In genomic region chr5:139980765-139981164, GRCh38 we compare ENCODE assay signal across 2 cellular contexts.
A peak's percentile ranks its signal among the peaks of the same experiment; 100 is the strongest.
TF ChIP-seq lines count a peak whose summit lies in the region.

No MANE protein-coding gene starts in this region.

TF ChIP-seq in HEK293, 187 proteins besides CTCF, POLR2A, EP300 and RAD21 (continued from another document):
- TF ChIP-seq ZBTB10 (tag by site-specific recombination; IDR thresholded peaks at IDR 0.05): no peak
- peak; percentile 50; the same call in 1 of the 2 replicates for TF ChIP-seq OSR2 (tag by site-specific recombination; IDR thresholded peaks at IDR 0.05)
- peak; percentile 51; the same call in 1 of the 2 replicates for TF ChIP-seq ZBTB17 (tag by site-specific recombination; IDR thresholded peaks at IDR 0.05)

TF ChIP-seq in SK-N-SH treated with all-trans-retinoic acid at 6 μM for 48 hours, 23 proteins besides CTCF, POLR2A, EP300 and RAD21 (continued from another document):
- TF ChIP-seq, protein P1, sequence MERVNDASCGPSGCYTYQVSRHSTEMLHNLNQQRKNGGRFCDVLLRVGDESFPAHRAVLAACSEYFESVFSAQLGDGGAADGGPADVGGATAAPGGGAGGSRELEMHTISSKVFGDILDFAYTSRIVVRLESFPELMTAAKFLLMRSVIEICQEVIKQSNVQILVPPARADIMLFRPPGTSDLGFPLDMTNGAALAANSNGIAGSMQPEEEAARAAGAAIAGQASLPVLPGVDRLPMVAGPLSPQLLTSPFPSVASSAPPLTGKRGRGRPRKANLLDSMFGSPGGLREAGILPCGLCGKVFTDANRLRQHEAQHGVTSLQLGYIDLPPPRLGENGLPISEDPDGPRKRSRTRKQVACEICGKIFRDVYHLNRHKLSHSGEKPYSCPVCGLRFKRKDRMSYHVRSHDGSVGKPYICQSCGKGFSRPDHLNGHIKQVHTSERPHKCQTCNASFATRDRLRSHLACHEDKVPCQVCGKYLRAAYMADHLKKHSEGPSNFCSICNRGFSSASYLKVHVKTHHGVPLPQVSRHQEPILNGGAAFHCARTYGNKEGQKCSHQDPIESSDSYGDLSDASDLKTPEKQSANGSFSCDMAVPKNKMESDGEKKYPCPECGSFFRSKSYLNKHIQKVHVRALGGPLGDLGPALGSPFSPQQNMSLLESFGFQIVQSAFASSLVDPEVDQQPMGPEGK (CRISPR knock-in tag; IDR thresholded peaks at IDR 0.05; ENCODE audit: borderline replicate concordance): no peak
- TF ChIP-seq BACH2 (CRISPR knock-in tag; IDR thresholded peaks at IDR 0.05; ENCODE audit: borderline replicate concordance): no peak
